In the genomic region with DNA sequence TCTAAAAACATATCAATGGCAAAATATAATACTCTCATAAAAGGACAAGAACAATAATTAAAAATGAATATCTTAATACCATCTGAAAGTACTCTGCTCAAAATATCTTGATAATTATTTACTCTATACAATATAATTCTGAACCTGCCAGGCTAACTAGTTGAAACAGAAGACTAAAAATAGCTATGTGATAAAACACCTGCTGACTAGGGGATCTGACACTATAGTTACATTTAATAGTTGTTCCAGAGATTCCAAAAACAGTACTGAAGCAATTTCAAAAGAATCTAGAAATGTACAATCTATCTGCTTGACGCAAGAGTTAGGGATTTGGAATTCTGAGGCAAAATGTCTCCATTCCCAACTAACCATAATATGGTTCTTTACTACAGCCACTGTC, we compare ENCODE assay signal across 17 cellular contexts. TPM values are rescaled to one million over a fixed set of nuclear protein-coding genes. Genes with fewer than 3 reads are reported as not detected.
DNase-seq lines count a peak whose midpoint lies in the region; ATAC-seq, FAIRE-seq and TF ChIP-seq lines count a peak whose summit lies in the region.
"Had no signal": no experiment of that assay in that cellular context is flagged by ENCODE, and none has a peak within 500 bp of the region (broad histone marks: within the 10 kb centered on the region; RNA-seq: fewer than 3 reads in every experiment).

No MANE protein-coding gene starts in this region.

- H3K27me3 ChIP-seq in psoas muscle (ENCODE audit: insufficient read depth in 3 of 3, low read length in 2 of 3): no peaks in the 10 kb centered on the region

- no peaks in the 10 kb centered on the region for H3K36me3 ChIP-seq in psoas muscle (ENCODE audit: insufficient read depth in 1 of 2, low read depth in 1 of 2)

- H3K4me1 ChIP-seq in psoas muscle: peaks cover 8% of the 10 kb centered on the region
- H3K4me1 ChIP-seq: Caco-2 had no signal

- no peak overlapping the region for H3K27ac ChIP-seq in psoas muscle

- peak; percentile 46 for FAIRE-seq in TTC549 (lab: Jason Lieb, UNC)
- FAIRE-seq: GM18507 had no signal

- ATAC-seq in central memory CD8-positive, alpha-beta T cell (replicated peaks; ENCODE audit: extremely low read depth, poor library complexity, severe bottlenecking): no peak
- ATAC-seq in psoas muscle: peak in 3 of 4 donors; percentile 46 to 78 (median 48)
- ATAC-seq: GM23338, HCT116 had no signal

- no peak for DNase-seq in central memory CD8-positive, alpha-beta T cell (ENCODE audit: low spot score in 2 of 2)
- DNase-seq in psoas muscle (no peak), T-helper 9 cell (no peak), GDM1 (lab: John Stamatoyannopoulos, UW) (no peak), DMS53 (lab: John Stamatoyannopoulos, UW) (no peak)
- DNase-seq: C1 segment of cervical spinal cord; Caco-2; CD4-positive, alpha-beta memory T cell; DMS153; DMS79; EL; GF-D8; H9 had no signal

- H3K9me3 Mint-ChIP-seq in central memory CD8-positive, alpha-beta T cell: no peaks in the 10 kb centered on the region
- H3K9me3 Mint-ChIP-seq: CD4-positive, alpha-beta memory T cell; GM23338; H9 had no signal

- H3K27ac Mint-ChIP-seq in central memory CD8-positive, alpha-beta T cell (ENCODE audit: low read depth): peak overlapping the region; percentile 27
- H3K27ac Mint-ChIP-seq: GM23338, H9 had no signal

- peaks cover 14% of the 10 kb centered on the region for H3K36me3 Mint-ChIP-seq in central memory CD8-positive, alpha-beta T cell (ENCODE audit: insufficient read depth)

- no peaks in the 10 kb centered on the region for H3K27me3 Mint-ChIP-seq in central memory CD8-positive, alpha-beta T cell
- H3K27me3 Mint-ChIP-seq: CD4-positive, alpha-beta memory T cell had no signal

- H3K4me3 Mint-ChIP-seq in central memory CD8-positive, alpha-beta T cell: no peak overlapping the region
- H3K4me3 Mint-ChIP-seq: CD4-positive, alpha-beta memory T cell; GM23338; H9 had no signal

- no peak for TF ChIP-seq CTCF in psoas muscle (IDR thresholded peaks at IDR 0.05)

- no peak overlapping the region for H3K4me3 ChIP-seq in psoas muscle
- H3K4me3 ChIP-seq: GM23338 had no signal

- WGBS in psoas muscle, 3 donors: 26 to 52% (median 50%) methylated on average over 1 of the region's 1 CpG

- peaks cover 5% of the 10 kb centered on the region for H3K4me1 Mint-ChIP-seq in central memory CD8-positive, alpha-beta T cell
- H3K4me1 Mint-ChIP-seq: GM23338, H9 had no signal

- intact Hi-C loops in psoas muscle (cut with DNase I): no loop called here

- no peaks in the 10 kb centered on the region for H3K9me3 ChIP-seq in psoas muscle
- H3K9me3 ChIP-seq: Caco-2 had no signal

RNA-seq across cellular contexts. Expression of a gene that starts 30.2 kb away (rescaled TPM):
- 1 to 10 TPM; 2.6 to 6.0 (median 2.6) TPM for total RNA-seq in psoas muscle
- 1 to 10 TPM; 1.3 to 2.8 (median 2.2) TPM for polyA plus RNA-seq in psoas muscle
